ENCODE assay signal across 1 cellular context in genomic region chr6:143397229-143398222, GRCh38.
TF ChIP-seq lines count a peak whose summit lies in the region.

No MANE protein-coding gene starts in this region.

TF ChIP-seq in HepG2, 621 proteins besides CTCF, POLR2A, EP300 and RAD21 (continued from another document and continues in another):
- peak; percentile 84; the same call in 1 of the 2 replicates for TF ChIP-seq ZNF503 (CRISPR knock-in tag; IDR thresholded peaks at IDR 0.05)
- TF ChIP-seq GTF3A (CRISPR knock-in tag; conservative IDR thresholded peaks at IDR 0.05) = no peak
- peak; percentile 52; the same call in 1 of the 2 replicates for TF ChIP-seq EHMT2 (IDR thresholded peaks at IDR 0.05; ENCODE audit: borderline replicate concordance, low read depth, low read length)
- TF ChIP-seq HDAC6 (IDR thresholded peaks at IDR 0.05; ENCODE audit: low read depth, low read length) = no peak
- TF ChIP-seq MZF1 (CRISPR knock-in tag; IDR thresholded peaks at IDR 0.05; ENCODE audit: borderline replicate concordance) = no peak
- TF ChIP-seq KDM2A (CRISPR knock-in tag; IDR thresholded peaks at IDR 0.05; ENCODE audit: borderline replicate concordance, low read depth) = peak; percentile 72
- TF ChIP-seq NR2C2 (CRISPR knock-in tag; IDR thresholded peaks at IDR 0.05; ENCODE audit: borderline replicate concordance) = peak; percentile 80
- TF ChIP-seq, protein P1, sequence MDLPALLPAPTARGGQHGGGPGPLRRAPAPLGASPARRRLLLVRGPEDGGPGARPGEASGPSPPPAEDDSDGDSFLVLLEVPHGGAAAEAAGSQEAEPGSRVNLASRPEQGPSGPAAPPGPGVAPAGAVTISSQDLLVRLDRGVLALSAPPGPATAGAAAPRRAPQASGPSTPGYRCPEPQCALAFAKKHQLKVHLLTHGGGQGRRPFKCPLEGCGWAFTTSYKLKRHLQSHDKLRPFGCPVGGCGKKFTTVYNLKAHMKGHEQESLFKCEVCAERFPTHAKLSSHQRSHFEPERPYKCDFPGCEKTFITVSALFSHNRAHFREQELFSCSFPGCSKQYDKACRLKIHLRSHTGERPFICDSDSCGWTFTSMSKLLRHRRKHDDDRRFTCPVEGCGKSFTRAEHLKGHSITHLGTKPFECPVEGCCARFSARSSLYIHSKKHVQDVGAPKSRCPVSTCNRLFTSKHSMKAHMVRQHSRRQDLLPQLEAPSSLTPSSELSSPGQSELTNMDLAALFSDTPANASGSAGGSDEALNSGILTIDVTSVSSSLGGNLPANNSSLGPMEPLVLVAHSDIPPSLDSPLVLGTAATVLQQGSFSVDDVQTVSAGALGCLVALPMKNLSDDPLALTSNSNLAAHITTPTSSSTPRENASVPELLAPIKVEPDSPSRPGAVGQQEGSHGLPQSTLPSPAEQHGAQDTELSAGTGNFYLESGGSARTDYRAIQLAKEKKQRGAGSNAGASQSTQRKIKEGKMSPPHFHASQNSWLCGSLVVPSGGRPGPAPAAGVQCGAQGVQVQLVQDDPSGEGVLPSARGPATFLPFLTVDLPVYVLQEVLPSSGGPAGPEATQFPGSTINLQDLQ (CRISPR knock-in tag; IDR thresholded peaks at IDR 0.05) = no peak
- TF ChIP-seq, protein P2, sequence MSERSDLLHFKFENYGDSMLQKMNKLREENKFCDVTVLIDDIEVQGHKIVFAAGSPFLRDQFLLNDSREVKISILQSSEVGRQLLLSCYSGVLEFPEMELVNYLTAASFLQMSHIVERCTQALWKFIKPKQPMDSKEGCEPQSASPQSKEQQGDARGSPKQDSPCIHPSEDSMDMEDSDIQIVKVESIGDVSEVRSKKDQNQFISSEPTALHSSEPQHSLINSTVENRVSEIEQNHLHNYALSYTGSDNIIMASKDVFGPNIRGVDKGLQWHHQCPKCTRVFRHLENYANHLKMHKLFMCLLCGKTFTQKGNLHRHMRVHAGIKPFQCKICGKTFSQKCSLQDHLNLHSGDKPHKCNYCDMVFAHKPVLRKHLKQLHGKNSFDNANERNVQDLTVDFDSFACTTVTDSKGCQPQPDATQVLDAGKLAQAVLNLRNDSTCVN (CRISPR knock-in tag; IDR thresholded peaks at IDR 0.05; ENCODE audit: borderline replicate concordance) = 0 out of 2 replicates have a peak, but pooled peaks have one; percentile 26
- no peak for TF ChIP-seq HOXA9 (CRISPR knock-in tag; IDR thresholded peaks at IDR 0.05; ENCODE audit: borderline replicate concordance)
- peak; percentile 98 for TF ChIP-seq IKZF5 (CRISPR knock-in tag; IDR thresholded peaks at IDR 0.05)
- no peak for TF ChIP-seq MBD4 (IDR thresholded peaks at IDR 0.05; ENCODE audit: borderline replicate concordance, low read length)
- TF ChIP-seq, protein P3, sequence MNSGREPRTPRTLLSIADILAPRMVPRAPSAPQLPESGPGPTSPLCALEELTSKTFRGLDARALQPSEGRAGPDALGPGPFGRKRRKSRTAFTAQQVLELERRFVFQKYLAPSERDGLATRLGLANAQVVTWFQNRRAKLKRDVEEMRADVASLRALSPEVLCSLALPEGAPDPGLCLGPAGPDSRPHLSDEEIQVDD (CRISPR knock-in tag; IDR thresholded peaks at IDR 0.05; ENCODE audit: borderline replicate concordance) = no peak
- no peak for TF ChIP-seq TCF7L2 (IDR thresholded peaks at IDR 0.05; ENCODE audit: low read depth, low read length)
- TF ChIP-seq, protein P4, sequence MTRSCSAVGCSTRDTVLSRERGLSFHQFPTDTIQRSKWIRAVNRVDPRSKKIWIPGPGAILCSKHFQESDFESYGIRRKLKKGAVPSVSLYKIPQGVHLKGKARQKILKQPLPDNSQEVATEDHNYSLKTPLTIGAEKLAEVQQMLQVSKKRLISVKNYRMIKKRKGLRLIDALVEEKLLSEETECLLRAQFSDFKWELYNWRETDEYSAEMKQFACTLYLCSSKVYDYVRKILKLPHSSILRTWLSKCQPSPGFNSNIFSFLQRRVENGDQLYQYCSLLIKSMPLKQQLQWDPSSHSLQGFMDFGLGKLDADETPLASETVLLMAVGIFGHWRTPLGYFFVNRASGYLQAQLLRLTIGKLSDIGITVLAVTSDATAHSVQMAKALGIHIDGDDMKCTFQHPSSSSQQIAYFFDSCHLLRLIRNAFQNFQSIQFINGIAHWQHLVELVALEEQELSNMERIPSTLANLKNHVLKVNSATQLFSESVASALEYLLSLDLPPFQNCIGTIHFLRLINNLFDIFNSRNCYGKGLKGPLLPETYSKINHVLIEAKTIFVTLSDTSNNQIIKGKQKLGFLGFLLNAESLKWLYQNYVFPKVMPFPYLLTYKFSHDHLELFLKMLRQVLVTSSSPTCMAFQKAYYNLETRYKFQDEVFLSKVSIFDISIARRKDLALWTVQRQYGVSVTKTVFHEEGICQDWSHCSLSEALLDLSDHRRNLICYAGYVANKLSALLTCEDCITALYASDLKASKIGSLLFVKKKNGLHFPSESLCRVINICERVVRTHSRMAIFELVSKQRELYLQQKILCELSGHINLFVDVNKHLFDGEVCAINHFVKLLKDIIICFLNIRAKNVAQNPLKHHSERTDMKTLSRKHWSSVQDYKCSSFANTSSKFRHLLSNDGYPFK (CRISPR knock-in tag; IDR thresholded peaks at IDR 0.05; ENCODE audit: borderline replicate concordance) = no peak
- TF ChIP-seq, protein P5, sequence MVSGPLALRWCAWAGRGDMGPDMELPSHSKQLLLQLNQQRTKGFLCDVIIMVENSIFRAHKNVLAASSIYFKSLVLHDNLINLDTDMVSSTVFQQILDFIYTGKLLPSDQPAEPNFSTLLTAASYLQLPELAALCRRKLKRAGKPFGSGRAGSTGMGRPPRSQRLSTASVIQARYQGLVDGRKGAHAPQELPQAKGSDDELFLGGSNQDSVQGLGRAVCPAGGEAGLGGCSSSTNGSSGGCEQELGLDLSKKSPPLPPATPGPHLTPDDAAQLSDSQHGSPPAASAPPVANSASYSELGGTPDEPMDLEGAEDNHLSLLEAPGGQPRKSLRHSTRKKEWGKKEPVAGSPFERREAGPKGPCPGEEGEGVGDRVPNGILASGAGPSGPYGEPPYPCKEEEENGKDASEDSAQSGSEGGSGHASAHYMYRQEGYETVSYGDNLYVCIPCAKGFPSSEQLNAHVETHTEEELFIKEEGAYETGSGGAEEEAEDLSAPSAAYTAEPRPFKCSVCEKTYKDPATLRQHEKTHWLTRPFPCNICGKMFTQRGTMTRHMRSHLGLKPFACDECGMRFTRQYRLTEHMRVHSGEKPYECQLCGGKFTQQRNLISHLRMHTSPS (CRISPR knock-in tag; IDR thresholded peaks at IDR 0.05; ENCODE audit: low read depth) = peak; percentile 64; the same call in 1 of the 2 replicates
- no peak for TF ChIP-seq ZNF232 (CRISPR knock-in tag; IDR thresholded peaks at IDR 0.05; ENCODE audit: borderline replicate concordance)
- TF ChIP-seq POLR2AphosphoS2 (IDR thresholded peaks at IDR 0.05; ENCODE audit: low read depth, low read length) = 0 out of 2 replicates have a peak, but pooled peaks have one; percentile 41
- peak; percentile 92 for TF ChIP-seq HMG20A (CRISPR knock-in tag; IDR thresholded peaks at IDR 0.05; ENCODE audit: borderline replicate concordance)
- peak; percentile 99 for TF ChIP-seq ZSCAN25 (CRISPR knock-in tag; IDR thresholded peaks at IDR 0.05)
- peak; percentile 14; the same call in 1 of the 2 replicates for TF ChIP-seq ZMYM3 (CRISPR knock-in tag; IDR thresholded peaks at IDR 0.05)
- peak; percentile 83 for TF ChIP-seq CREM (IDR thresholded peaks at IDR 0.05)
- no peak for TF ChIP-seq CREM (CRISPR knock-in tag; IDR thresholded peaks at IDR 0.05)
- peak; percentile 86 for TF ChIP-seq ZBTB37 (CRISPR knock-in tag; IDR thresholded peaks at IDR 0.05)
- no peak for TF ChIP-seq NFIC (IDR thresholded peaks at IDR 0.05; ENCODE audit: low read length)
- peak; percentile 75; the same call in 1 of the 2 replicates for TF ChIP-seq ZNF121 (CRISPR knock-in tag; IDR thresholded peaks at IDR 0.05)
- TF ChIP-seq, protein P6, sequence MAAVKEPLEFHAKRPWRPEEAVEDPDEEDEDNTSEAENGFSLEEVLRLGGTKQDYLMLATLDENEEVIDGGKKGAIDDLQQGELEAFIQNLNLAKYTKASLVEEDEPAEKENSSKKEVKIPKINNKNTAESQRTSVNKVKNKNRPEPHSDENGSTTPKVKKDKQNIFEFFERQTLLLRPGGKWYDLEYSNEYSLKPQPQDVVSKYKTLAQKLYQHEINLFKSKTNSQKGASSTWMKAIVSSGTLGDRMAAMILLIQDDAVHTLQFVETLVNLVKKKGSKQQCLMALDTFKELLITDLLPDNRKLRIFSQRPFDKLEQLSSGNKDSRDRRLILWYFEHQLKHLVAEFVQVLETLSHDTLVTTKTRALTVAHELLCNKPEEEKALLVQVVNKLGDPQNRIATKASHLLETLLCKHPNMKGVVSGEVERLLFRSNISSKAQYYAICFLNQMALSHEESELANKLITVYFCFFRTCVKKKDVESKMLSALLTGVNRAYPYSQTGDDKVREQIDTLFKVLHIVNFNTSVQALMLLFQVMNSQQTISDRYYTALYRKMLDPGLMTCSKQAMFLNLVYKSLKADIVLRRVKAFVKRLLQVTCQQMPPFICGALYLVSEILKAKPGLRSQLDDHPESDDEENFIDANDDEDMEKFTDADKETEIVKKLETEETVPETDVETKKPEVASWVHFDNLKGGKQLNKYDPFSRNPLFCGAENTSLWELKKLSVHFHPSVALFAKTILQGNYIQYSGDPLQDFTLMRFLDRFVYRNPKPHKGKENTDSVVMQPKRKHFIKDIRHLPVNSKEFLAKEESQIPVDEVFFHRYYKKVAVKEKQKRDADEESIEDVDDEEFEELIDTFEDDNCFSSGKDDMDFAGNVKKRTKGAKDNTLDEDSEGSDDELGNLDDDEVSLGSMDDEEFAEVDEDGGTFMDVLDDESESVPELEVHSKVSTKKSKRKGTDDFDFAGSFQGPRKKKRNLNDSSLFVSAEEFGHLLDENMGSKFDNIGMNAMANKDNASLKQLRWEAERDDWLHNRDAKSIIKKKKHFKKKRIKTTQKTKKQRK (IDR thresholded peaks at IDR 0.05; ENCODE audit: low read length) = no peak
- TF ChIP-seq MTF2 (CRISPR knock-in tag; IDR thresholded peaks at IDR 0.05; ENCODE audit: borderline replicate concordance) = 0 out of 2 replicates have a peak, but pooled peaks have one; percentile 43
- TF ChIP-seq PATZ1 (CRISPR knock-in tag; IDR thresholded peaks at IDR 0.05) = peak; percentile 40
- peak; percentile 48; the same call in 1 of the 2 replicates for TF ChIP-seq ZNF543 (CRISPR knock-in tag; IDR thresholded peaks at IDR 0.05)
- TF ChIP-seq CEBPG (CRISPR knock-in tag; IDR thresholded peaks at IDR 0.05) = peak; percentile 95
- TF ChIP-seq FOXO1 (CRISPR knock-in tag; IDR thresholded peaks at IDR 0.05) = peak; percentile 88
